32 cellular contexts compared by ENCODE assay signal in genomic region chr12:117469883-117470483, GRCh38.
"Had no signal": no experiment of that assay in that cellular context is flagged by ENCODE, and none has a peak within 500 bp of the region (broad histone marks: within the 10 kb centered on the region; RNA-seq: fewer than 3 reads in every experiment).

No MANE protein-coding gene starts in this region.

- H3K4me3 ChIP-seq: MG63 had no signal

- DNase-seq: MG63, MM.1S, MV-4-11, NCI-H1048, NCI-H1092, NCI-H1092 treated with DMSO at 0.1 percent for 48 hours, NCI-H1105, NCI-H1105 treated with DMSO at 0.1 percent for 48 hours, NCI-H1417 treated with DMSO at 0.1 percent for 48 hours, NCI-H1436, NCI-H1436 treated with DMSO at 0.1 percent for 48 hours, NCI-H146, NCI-H1694, NCI-H1694 treated with DMSO at 0.1 percent for 48 hours, NCI-H187, NCI-H187 treated with DMSO at 0.1 percent for 48 hours, NCI-H2029, NCI-H2029 treated with DMSO at 0.1 percent for 48 hours, NCI-H2081, NCI-H2081 treated with DMSO at 0.1 percent for 48 hours, NCI-H2107, NCI-H2171, NCI-H2171 treated with DMSO at 0.1 percent for 48 hours, NCI-H2227 treated with DMSO at 0.1 percent for 48 hours, NCI-H226, NCI-H446, NCI-H446 treated with DMSO at 0.1 percent for 48 hours, NCI-H510A, NCI-H510A treated with DMSO at 0.1 percent for 48 hours, NCI-H524, NCI-H524 treated with DMSO at 0.1 percent for 48 hours, NCI-H526 treated with DMSO at 0.1 percent for 48 hours had no signal

- H3K36me3 ChIP-seq: MG63 had no signal

- H3K27me3 ChIP-seq: MG63 had no signal
